In genomic region chr12:6866920-6867406, GRCh38 we compare ENCODE assay signal across 8 cellular contexts. TPM values are rescaled to one million over a fixed set of nuclear protein-coding genes. Genes with fewer than 3 reads are reported as not detected.
A peak's percentile ranks its signal among the peaks of the same experiment; 100 is the strongest.
DNase-seq lines count a peak whose midpoint lies in the region; ATAC-seq and TF ChIP-seq lines count a peak whose summit lies in the region.

No MANE protein-coding gene starts in this region.

- ATAC-seq in GM19025 (IDR thresholded peaks at IDR 0.05; ENCODE audit: low read depth, unreplicated experiment) (peak; percentile 8), left lung (peak; percentile 4)

- H3K9me3 ChIP-seq in left lung: no peaks in the 10 kb centered on the region

- H3K4me3 ChIP-seq in AG04449 (ENCODE audit: low read depth, low read length) (peak overlapping the region; percentile 59), left lung (peak overlapping the region; percentile 100)

- H3K4me1 ChIP-seq in left lung: peaks cover 28 to 46% of the 10 kb centered on the region in 2 donors

- no peak for DNase-seq in AG04449 (ENCODE audit: low read depth, low spot score)
- peak; percentile 22 for DNase-seq in HuH-7.5 (ENCODE audit: low spot score)
- DNase-seq in left lung: no peak
- no peak for DNase-seq in T-helper 9 cell
- DNase-seq in putamen (ENCODE audit: low spot score): no peak

- peaks cover 0 to 67% of the 10 kb centered on the region in 2 donors for H3K36me3 ChIP-seq in left lung

- H3K27ac Mint-ChIP-seq in brain: peak overlapping the region; percentile 92 to 99 (median 98)

- H3K27me3 Mint-ChIP-seq in brain: peaks cover 13% of the 10 kb centered on the region

- intact Hi-C loops in left lung (cut with DNase I): no loop called here

- no peak for TF ChIP-seq CTCF in AG04449 (IDR thresholded peaks at IDR 0.05; ENCODE audit: insufficient read depth, low read length, missing control alignments)
- no peak for TF ChIP-seq CTCF in brain (conservative IDR thresholded peaks at IDR 0.05)
- TF ChIP-seq CTCF in left lung (IDR thresholded peaks at IDR 0.05): no peak

- CTCF ChIA-PET in AG04449 (lab: Yijun Ruan, JAX): interaction anchor here (0.8 to 6.5 kb wide), 9 partner anchors 13 to 113 kb away, joined by 3 to 63 read pairs (median 4); partner anchors contain the start of genes C12orf57, CDCA3, MLF2 and USP5

- H3K4me3 Mint-ChIP-seq in brain: peak overlapping the region; percentile 91 to 96 (median 93)

- H3K9me3 Mint-ChIP-seq in brain: no peaks in the 10 kb centered on the region

- peaks cover 44% of the 10 kb centered on the region for H3K4me1 Mint-ChIP-seq in brain

- POLR2A ChIA-PET in AG04449 (lab: Yijun Ruan, JAX): interaction anchor here (0.7 to 10.2 kb wide), 20 partner anchors 9 to 333 kb away, joined by 3 to 164 read pairs (median 4); partner anchors contain the start of genes C12orf57, CDCA3, MLF2 and P3H3

- peaks cover 61% of the 10 kb centered on the region for H3K36me3 Mint-ChIP-seq in brain

- H3K27me3 ChIP-seq in left lung: no peaks in the 10 kb centered on the region

- H3K27ac ChIP-seq in left lung (peak overlapping the region; percentile 95 to 96), temporal lobe (ENCODE audit: low read depth, low read length) (peak overlapping the region; percentile 95)

RNA-seq across cellular contexts. Expression of gene TPI1, which starts 0.4 kb away (rescaled TPM):
- 1,087 TPM for polyA plus RNA-seq in brain (ENCODE audit: insufficient read depth, low read depth, low replicate concordance)
- total RNA-seq in left lung (100 to 1,000 TPM; 394 to 521 TPM), temporal lobe (169 TPM)

RNA-seq across cellular contexts. Expression of gene SPSB2, which starts 6.1 kb away (rescaled TPM):
- 6.2 TPM for polyA plus RNA-seq in brain (ENCODE audit: insufficient read depth, low read depth, low replicate concordance)
- total RNA-seq in left lung (10 to 100 TPM; 24.5 to 27.1 TPM), temporal lobe (2.5 TPM)

RNA-seq across cellular contexts. Expression of gene USP5, which starts 15.0 kb away (rescaled TPM):
- 106 TPM for polyA plus RNA-seq in brain (ENCODE audit: insufficient read depth, low read depth, low replicate concordance)
- total RNA-seq in left lung: 10 to 100 TPM; 80.2 to 90.2 TPM
- total RNA-seq in temporal lobe: 57.8 TPM

RNA-seq across cellular contexts. Expression of gene CDCA3, which starts 15.9 kb away (rescaled TPM):
- polyA plus RNA-seq in brain (ENCODE audit: insufficient read depth, low read depth, low replicate concordance): 38.2 TPM
- total RNA-seq in left lung (1 to 10 TPM; 2.0 to 7.7 TPM), temporal lobe (2.7 TPM)

RNA-seq across cellular contexts. Expression of gene GNB3, which starts 26.2 kb away (rescaled TPM):
- 4.8 TPM for polyA plus RNA-seq in brain (ENCODE audit: insufficient read depth, low read depth, low replicate concordance)
- 1 to 10 TPM; 2.0 to 3.3 TPM for total RNA-seq in left lung
- 0.74 TPM for total RNA-seq in temporal lobe
